In genomic region chr5:126811515-126812198, GRCh38 we compare ENCODE assay signal across 9 cellular contexts. TPM values are rescaled to one million over a fixed set of nuclear protein-coding genes. Genes with fewer than 3 reads are reported as not detected.
DNase-seq lines count a peak whose midpoint lies in the region; ATAC-seq and TF ChIP-seq lines count a peak whose summit lies in the region.
"Had no signal": no experiment of that assay in that cellular context is flagged by ENCODE, and none has a peak within 500 bp of the region (broad histone marks: within the 10 kb centered on the region; RNA-seq: fewer than 3 reads in every experiment).

No MANE protein-coding gene starts in this region.

- BruUV-seq in MCF 10A (replicated peaks; lab: Mats Ljungman, UMichigan) = no TSS peak

- no peak for TF ChIP-seq EP300 in suprapubic skin (IDR thresholded peaks at IDR 0.05)

- H3K27me3 Mint-ChIP-seq in MCF 10A (ENCODE audit: insufficient read depth, unreplicated experiment) = no peaks in the 10 kb centered on the region
- H3K27me3 Mint-ChIP-seq in activated CD4-positive, alpha-beta T cell treated with anti-CD3 and anti-CD28 coated beads, Interleukin-2, amount 10 ng/mL, durations not matched to agents 24 days and 14 days = no peaks in the 10 kb centered on the region

- H3K36me3 ChIP-seq in breast epithelium = no peaks in the 10 kb centered on the region
- H3K36me3 ChIP-seq in heart left ventricle = peaks cover 0 to 31% (median 0%) of the 10 kb centered on the region in 9 donors
- H3K36me3 ChIP-seq in suprapubic skin = peaks cover 2% of the 10 kb centered on the region

- intact Hi-C loops in MCF 10A (cut with micrococcal nuclease) (no loop called here), breast epithelium (cut with DNase I; ENCODE audit: low total_unique reads) (no loop called here), heart left ventricle (cut with DNase I) (no loop called here)
- intact Hi-C loops in activated CD4-positive, alpha-beta T cell treated with anti-CD3 and anti-CD28 coated beads, Interleukin-2, amount 10 ng/mL, durations not matched to agents 24 days and 14 days (cut with micrococcal nuclease) = loop anchor here (1.0 to 5.0 kb wide), 4 partner anchors 15 to 219 kb away; partner anchors contain the start of gene MARCHF3

- peaks cover 5% of the 10 kb centered on the region for H3K4me1 Mint-ChIP-seq in MCF 10A (ENCODE audit: insufficient read depth, unreplicated experiment)
- peaks cover 41% of the 10 kb centered on the region for H3K4me1 Mint-ChIP-seq in activated CD4-positive, alpha-beta T cell treated with anti-CD3 and anti-CD28 coated beads, Interleukin-2, amount 10 ng/mL, durations not matched to agents 24 days and 14 days

- H3K4me3 ChIP-seq in breast epithelium = no peak overlapping the region
- H3K4me3 ChIP-seq in heart left ventricle = peak overlapping the region in 1 of 12 donors; percentile 25
- no peak overlapping the region for H3K4me3 ChIP-seq in suprapubic skin

- H3K27me3 ChIP-seq in breast epithelium (no peaks in the 10 kb centered on the region), heart left ventricle (no peaks in the 10 kb centered on the region), suprapubic skin (no peaks in the 10 kb centered on the region)

- WGBS in heart left ventricle, 4 donors = 61 to 65% (median 64%) methylated on average over 6 of the region's 6 CpGs
- 80% methylated on average over 6 of the region's 6 CpGs for WGBS in suprapubic skin

- no peak for DNase-seq in MCF 10A (ENCODE audit: unreplicated experiment)
- no peak for DNase-seq in breast epithelium (ENCODE audit: low spot score in 2 of 2)
- DNase-seq in activated CD4-positive, alpha-beta T cell treated with anti-CD3 and anti-CD28 coated beads, Interleukin-2, amount 10 ng/mL, durations not matched to agents 24 days and 14 days = peak; percentile 84
- no peak for DNase-seq in heart left ventricle
- DNase-seq in suprapubic skin (ENCODE audit: low spot score in 2 of 2) = no peak
- DNase-seq in NCI-H2029 (lab: John Stamatoyannopoulos, UW) = no peak
- no peak for DNase-seq in ecto neural progenitor cell (ENCODE audit: low spot score)
- DNase-seq in HK-2 (ENCODE audit: unreplicated experiment) = no peak
- DNase-seq: DND-41 had no signal

- POLR2A ChIA-PET in MCF 10A (lab: Yijun Ruan, JAX) = interaction anchor here (0.6 to 1.0 kb wide), 4 partner anchors 12 to 436 kb away, joined by 3 read pairs; no protein-coding TSS in a partner anchor

- H3K9me3 ChIP-seq in breast epithelium = no peaks in the 10 kb centered on the region
- H3K9me3 ChIP-seq in heart left ventricle = no peaks in the 10 kb centered on the region
- H3K9me3 ChIP-seq in suprapubic skin = no peaks in the 10 kb centered on the region

- CTCF ChIA-PET in MCF 10A (lab: Yijun Ruan, JAX) = interaction anchor here (0.5 to 5.9 kb wide), 12 partner anchors 10 to 681 kb away, joined by 3 to 61 read pairs (median 4); partner anchors contain the start of gene LMNB1

- H3K27ac ChIP-seq in breast epithelium (no peak overlapping the region), heart left ventricle (peak overlapping the region in 3 of 12 donors; percentile 3 to 90 (median 18)), suprapubic skin (peak overlapping the region; percentile 48)

- peaks cover 42% of the 10 kb centered on the region for H3K36me3 Mint-ChIP-seq in MCF 10A (ENCODE audit: insufficient read depth, unreplicated experiment)
- H3K36me3 Mint-ChIP-seq in activated CD4-positive, alpha-beta T cell treated with anti-CD3 and anti-CD28 coated beads, Interleukin-2, amount 10 ng/mL, durations not matched to agents 24 days and 14 days (ENCODE audit: low read depth) = peaks cover 68% of the 10 kb centered on the region

- no peak for TF ChIP-seq POLR2A in breast epithelium (IDR thresholded peaks at IDR 0.05)
- no peak for TF ChIP-seq POLR2A in heart left ventricle (IDR thresholded peaks at IDR 0.05)
- no peak for TF ChIP-seq POLR2A in suprapubic skin (IDR thresholded peaks at IDR 0.05)

- ATAC-seq in heart left ventricle = peak in 3 of 4 donors; percentile 55 to 82 (median 67)

- H3K27ac Mint-ChIP-seq in MCF 10A (ENCODE audit: low read depth, unreplicated experiment) = peak overlapping the region; percentile 27
- peak overlapping the region; percentile 97 for H3K27ac Mint-ChIP-seq in activated CD4-positive, alpha-beta T cell treated with anti-CD3 and anti-CD28 coated beads, Interleukin-2, amount 10 ng/mL, durations not matched to agents 24 days and 14 days

- H3K4me3 Mint-ChIP-seq in MCF 10A (ENCODE audit: unreplicated experiment) = no peak overlapping the region
- H3K4me3 Mint-ChIP-seq in activated CD4-positive, alpha-beta T cell treated with anti-CD3 and anti-CD28 coated beads, Interleukin-2, amount 10 ng/mL, durations not matched to agents 24 days and 14 days = peak overlapping the region; percentile 77

- H3K4me1 ChIP-seq in breast epithelium = no peaks in the 10 kb centered on the region
- peaks cover 0 to 77% (median 0%) of the 10 kb centered on the region in 12 donors for H3K4me1 ChIP-seq in heart left ventricle
- H3K4me1 ChIP-seq in suprapubic skin = no peaks in the 10 kb centered on the region

- TF ChIP-seq CTCF in MCF 10A (IDR thresholded peaks at IDR 0.05; ENCODE audit: unreplicated experiment) (no peak), breast epithelium (IDR thresholded peaks at IDR 0.05) (no peak), heart left ventricle (IDR thresholded peaks at IDR 0.05) (no peak), suprapubic skin (IDR thresholded peaks at IDR 0.05) (no peak)

- H3K9me3 Mint-ChIP-seq in MCF 10A (ENCODE audit: unreplicated experiment) = no peaks in the 10 kb centered on the region
- H3K9me3 Mint-ChIP-seq in activated CD4-positive, alpha-beta T cell treated with anti-CD3 and anti-CD28 coated beads, Interleukin-2, amount 10 ng/mL, durations not matched to agents 24 days and 14 days = no peaks in the 10 kb centered on the region

RNA-seq across cellular contexts. Expression of gene LMNB1, which starts 34.7 kb away (rescaled TPM):
- total RNA-seq in MCF 10A (2022) = 19.6 and 31.6 TPM in 2 replicates
- total RNA-seq in breast epithelium = 1 to 10 TPM; 4.8 to 6.4 (median 5.2) TPM
- total RNA-seq in activated CD4-positive, alpha-beta T cell treated with anti-CD3 and anti-CD28 coated beads, Interleukin-2, amount 10 ng/mL, durations not matched to agents 24 days and 14 days = 223 and 225 TPM in 2 replicates
- total RNA-seq in heart left ventricle = 10 to 100 TPM in 1 of 9 donors, 1 to 10 TPM in 8; 1.3 to 27.8 (median 1.8) TPM
- polyA plus RNA-seq in heart left ventricle = 1 to 10 TPM in 1 of 2 donors, under 1 TPM in 1; 0.27 to 1.9 TPM
- 10 to 100 TPM; 12.1 to 18.3 (median 14.6) TPM for total RNA-seq in suprapubic skin
